ENCODE assay signal across 1 cellular context in the genomic region with DNA sequence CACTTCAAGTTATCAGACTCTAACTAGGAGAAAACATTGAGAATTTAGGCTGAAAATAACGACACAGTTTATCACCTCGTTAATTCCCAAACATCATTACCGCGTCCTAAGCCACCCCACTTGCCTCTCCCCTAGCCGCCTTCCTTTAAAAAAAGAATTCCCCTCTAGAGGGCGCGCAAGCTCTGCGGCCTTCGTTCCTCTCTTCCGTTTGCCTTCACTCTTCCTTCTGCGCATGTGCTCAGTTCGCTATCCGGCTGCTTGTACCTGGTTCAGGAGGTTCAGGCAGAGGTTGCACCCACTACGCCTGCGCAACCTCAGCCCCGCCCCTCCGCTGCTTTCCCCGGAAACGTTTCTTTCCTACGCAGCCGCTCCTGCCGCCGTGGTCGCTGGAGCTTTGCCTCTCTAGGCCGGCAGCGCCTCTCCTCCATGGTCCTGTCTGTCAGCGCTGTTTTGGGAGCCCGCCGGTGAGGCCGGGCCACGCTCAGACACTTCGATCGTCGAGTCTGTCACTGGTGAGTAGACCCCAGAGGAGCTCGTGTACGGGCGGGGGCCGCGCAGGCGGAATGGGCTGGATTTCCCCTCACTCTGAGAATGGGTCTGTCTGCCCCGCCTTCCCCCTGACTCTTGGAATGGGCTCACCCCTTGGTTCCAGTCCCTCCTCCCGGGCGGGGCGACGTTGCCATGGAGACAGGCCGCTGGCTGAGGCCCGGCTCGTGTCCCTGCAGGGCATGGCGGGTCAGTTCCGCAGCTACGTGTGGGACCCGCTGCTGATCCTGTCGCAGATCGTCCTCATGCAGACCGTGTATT.
TF ChIP-seq lines count a peak whose summit lies in the region.

A gene (plus strand): TSS at position 353 of the 807 bp plus-strand sequence. CDS start 376 bp downstream, at position 729.

TF ChIP-seq in HepG2, 621 proteins besides CTCF, POLR2A, EP300 and RAD21 (continues in another document):
- TF ChIP-seq, protein P1, sequence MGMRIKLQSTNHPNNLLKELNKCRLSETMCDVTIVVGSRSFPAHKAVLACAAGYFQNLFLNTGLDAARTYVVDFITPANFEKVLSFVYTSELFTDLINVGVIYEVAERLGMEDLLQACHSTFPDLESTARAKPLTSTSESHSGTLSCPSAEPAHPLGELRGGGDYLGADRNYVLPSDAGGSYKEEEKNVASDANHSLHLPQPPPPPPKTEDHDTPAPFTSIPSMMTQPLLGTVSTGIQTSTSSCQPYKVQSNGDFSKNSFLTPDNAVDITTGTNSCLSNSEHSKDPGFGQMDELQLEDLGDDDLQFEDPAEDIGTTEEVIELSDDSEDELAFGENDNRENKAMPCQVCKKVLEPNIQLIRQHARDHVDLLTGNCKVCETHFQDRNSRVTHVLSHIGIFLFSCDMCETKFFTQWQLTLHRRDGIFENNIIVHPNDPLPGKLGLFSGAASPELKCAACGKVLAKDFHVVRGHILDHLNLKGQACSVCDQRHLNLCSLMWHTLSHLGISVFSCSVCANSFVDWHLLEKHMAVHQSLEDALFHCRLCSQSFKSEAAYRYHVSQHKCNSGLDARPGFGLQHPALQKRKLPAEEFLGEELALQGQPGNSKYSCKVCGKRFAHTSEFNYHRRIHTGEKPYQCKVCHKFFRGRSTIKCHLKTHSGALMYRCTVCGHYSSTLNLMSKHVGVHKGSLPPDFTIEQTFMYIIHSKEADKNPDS (CRISPR knock-in tag; IDR thresholded peaks at IDR 0.05) = peak; percentile 2; the same call in 1 of the 2 replicates
- TF ChIP-seq ZBTB8A (CRISPR knock-in tag; IDR thresholded peaks at IDR 0.05; ENCODE audit: borderline replicate concordance, low read depth) (peak; percentile 52; the same call in 1 of the 2 replicates), SOX6 (IDR thresholded peaks at IDR 0.05) (no peak), SOX6 (CRISPR knock-in tag; IDR thresholded peaks at IDR 0.05) (peak; percentile 87), PCBP1 (IDR thresholded peaks at IDR 0.05; ENCODE audit: borderline replicate concordance, low read depth, low read length) (peak; percentile 95), GLI4 (CRISPR knock-in tag; IDR thresholded peaks at IDR 0.05; ENCODE audit: borderline replicate concordance) (peak; percentile 64; the same call in 1 of the 2 replicates), ZNF230 (CRISPR knock-in tag; IDR thresholded peaks at IDR 0.05) (peak; percentile 99; the same call in 1 of the 2 replicates), ZNF558 (CRISPR knock-in tag; IDR thresholded peaks at IDR 0.05; ENCODE audit: borderline replicate concordance) (peak; percentile 84; the same call in 1 of the 2 replicates), ZBTB20 (CRISPR knock-in tag; IDR thresholded peaks at IDR 0.05; ENCODE audit: borderline replicate concordance, low read depth) (peak; percentile 95; the same call in 1 of the 2 replicates), ZNF296 (CRISPR knock-in tag; conservative IDR thresholded peaks at IDR 0.05) (no peak), ZNF207 (IDR thresholded peaks at IDR 0.05; ENCODE audit: borderline replicate concordance) (no peak), AHR (CRISPR knock-in tag; IDR thresholded peaks at IDR 0.05) (peak; percentile 99), NFE2 (CRISPR knock-in tag; IDR thresholded peaks at IDR 0.05) (peak; percentile 14), RFX1 (IDR thresholded peaks at IDR 0.05) (peak; percentile 97), ZNF441 (CRISPR knock-in tag; IDR thresholded peaks at IDR 0.05; ENCODE audit: borderline replicate concordance) (peak; percentile 76; the same call in 1 of the 2 replicates), TBX2 (CRISPR knock-in tag; IDR thresholded peaks at IDR 0.05; ENCODE audit: borderline replicate concordance) (peak; percentile 96), ZNF124 (CRISPR knock-in tag; IDR thresholded peaks at IDR 0.05) (peak; percentile 90; the same call in 1 of the 2 replicates), GATAD1 (CRISPR knock-in tag; IDR thresholded peaks at IDR 0.05) (peak; percentile 93), NR2C2 (CRISPR knock-in tag; IDR thresholded peaks at IDR 0.05; ENCODE audit: borderline replicate concordance) (peak; percentile 99), ZNF670 (CRISPR knock-in tag; IDR thresholded peaks at IDR 0.05; ENCODE audit: borderline replicate concordance) (peak; percentile 52; the same call in 1 of the 2 replicates), ZNF317 (CRISPR knock-in tag; IDR thresholded peaks at IDR 0.05) (peak; percentile 91), NFATC3 (CRISPR knock-in tag; IDR thresholded peaks at IDR 0.05) (no peak; the same call in 1 of the 2 replicates), ZNF850 (CRISPR knock-in tag; conservative IDR thresholded peaks at IDR 0.05) (no peak), MIER2 (CRISPR knock-in tag; IDR thresholded peaks at IDR 0.05) (peak; percentile 85), RFX3 (CRISPR knock-in tag; IDR thresholded peaks at IDR 0.05) (peak; percentile 100), PAF1 (CRISPR knock-in tag; IDR thresholded peaks at IDR 0.05) (0 out of 2 replicates have a peak, but pooled peaks have one; percentile 27), ZFP82 (CRISPR knock-in tag; IDR thresholded peaks at IDR 0.05; ENCODE audit: borderline replicate concordance) (no peak), ZNF292 (CRISPR knock-in tag; IDR thresholded peaks at IDR 0.05; ENCODE audit: borderline replicate concordance, low read depth) (peak; percentile 92), REL (CRISPR knock-in tag; conservative IDR thresholded peaks at IDR 0.05) (no peak), ZFP41 (CRISPR knock-in tag; IDR thresholded peaks at IDR 0.05; ENCODE audit: borderline replicate concordance) (peak; percentile 95; the same call in 1 of the 2 replicates), ZNF577 (CRISPR knock-in tag; IDR thresholded peaks at IDR 0.05; ENCODE audit: borderline replicate concordance, low read depth) (no peak), RBAK (CRISPR knock-in tag; IDR thresholded peaks at IDR 0.05) (peak; percentile 69; the same call in 1 of the 2 replicates), SMAD9 (CRISPR knock-in tag; IDR thresholded peaks at IDR 0.05) (no peak; the same call in 1 of the 2 replicates), ZNF737 (CRISPR knock-in tag; IDR thresholded peaks at IDR 0.05; ENCODE audit: borderline replicate concordance) (0 out of 2 replicates have a peak, but pooled peaks have one; percentile 68), CCAR2 (optimal IDR thresholded peaks at IDR 0.05; ENCODE audit: low read depth, low read length) (peak; percentile 29), SMAD3 (CRISPR knock-in tag; IDR thresholded peaks at IDR 0.05) (peak; percentile 91), U2AF2 (IDR thresholded peaks at IDR 0.05; ENCODE audit: low read depth, low read length) (peak; percentile 91; the same call in 1 of the 2 replicates), ZFAT (CRISPR knock-in tag; conservative IDR thresholded peaks at IDR 0.05) (no peak), PHF20 (CRISPR knock-in tag; IDR thresholded peaks at IDR 0.05) (peak; percentile 96), SMYD3 (CRISPR knock-in tag; IDR thresholded peaks at IDR 0.05) (peak; percentile 24; the same call in 1 of the 2 replicates), SALL2 (CRISPR knock-in tag; IDR thresholded peaks at IDR 0.05) (peak; percentile 96; the same call in 1 of the 2 replicates), ZNF782 (CRISPR knock-in tag; IDR thresholded peaks at IDR 0.05; ENCODE audit: borderline replicate concordance) (peak; percentile 97; the same call in 1 of the 2 replicates), CREM (IDR thresholded peaks at IDR 0.05) (peak; percentile 94), CREM (CRISPR knock-in tag; IDR thresholded peaks at IDR 0.05) (no peak; the same call in 1 of the 2 replicates)
- TF ChIP-seq, protein P2, sequence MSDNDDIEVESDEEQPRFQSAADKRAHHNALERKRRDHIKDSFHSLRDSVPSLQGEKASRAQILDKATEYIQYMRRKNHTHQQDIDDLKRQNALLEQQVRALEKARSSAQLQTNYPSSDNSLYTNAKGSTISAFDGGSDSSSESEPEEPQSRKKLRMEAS (IDR thresholded peaks at IDR 0.05) = peak; percentile 96
- TF ChIP-seq, protein P3, sequence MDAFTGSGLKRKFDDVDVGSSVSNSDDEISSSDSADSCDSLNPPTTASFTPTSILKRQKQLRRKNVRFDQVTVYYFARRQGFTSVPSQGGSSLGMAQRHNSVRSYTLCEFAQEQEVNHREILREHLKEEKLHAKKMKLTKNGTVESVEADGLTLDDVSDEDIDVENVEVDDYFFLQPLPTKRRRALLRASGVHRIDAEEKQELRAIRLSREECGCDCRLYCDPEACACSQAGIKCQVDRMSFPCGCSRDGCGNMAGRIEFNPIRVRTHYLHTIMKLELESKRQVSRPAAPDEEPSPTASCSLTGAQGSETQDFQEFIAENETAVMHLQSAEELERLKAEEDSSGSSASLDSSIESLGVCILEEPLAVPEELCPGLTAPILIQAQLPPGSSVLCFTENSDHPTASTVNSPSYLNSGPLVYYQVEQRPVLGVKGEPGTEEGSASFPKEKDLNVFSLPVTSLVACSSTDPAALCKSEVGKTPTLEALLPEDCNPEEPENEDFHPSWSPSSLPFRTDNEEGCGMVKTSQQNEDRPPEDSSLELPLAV (CRISPR knock-in tag; conservative IDR thresholded peaks at IDR 0.05; ENCODE audit: low read depth) = 0 out of 2 replicates have a peak, but pooled peaks have one; percentile 34
- TF ChIP-seq, protein P4, sequence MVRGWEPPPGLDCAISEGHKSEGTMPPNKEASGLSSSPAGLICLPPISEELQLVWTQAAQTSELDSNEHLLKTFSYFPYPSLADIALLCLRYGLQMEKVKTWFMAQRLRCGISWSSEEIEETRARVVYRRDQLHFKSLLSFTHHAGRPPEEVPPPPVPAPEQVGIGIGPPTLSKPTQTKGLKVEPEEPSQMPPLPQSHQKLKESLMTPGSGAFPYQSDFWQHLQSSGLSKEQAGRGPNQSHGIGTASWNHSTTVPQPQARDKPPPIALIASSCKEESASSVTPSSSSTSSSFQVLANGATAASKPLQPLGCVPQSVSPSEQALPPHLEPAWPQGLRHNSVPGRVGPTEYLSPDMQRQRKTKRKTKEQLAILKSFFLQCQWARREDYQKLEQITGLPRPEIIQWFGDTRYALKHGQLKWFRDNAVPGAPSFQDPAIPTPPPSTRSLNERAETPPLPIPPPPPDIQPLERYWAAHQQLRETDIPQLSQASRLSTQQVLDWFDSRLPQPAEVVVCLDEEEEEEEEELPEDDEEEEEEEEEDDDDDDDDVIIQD (CRISPR knock-in tag; IDR thresholded peaks at IDR 0.05; ENCODE audit: low read depth) = peak; percentile 89
- TF ChIP-seq, protein P5, sequence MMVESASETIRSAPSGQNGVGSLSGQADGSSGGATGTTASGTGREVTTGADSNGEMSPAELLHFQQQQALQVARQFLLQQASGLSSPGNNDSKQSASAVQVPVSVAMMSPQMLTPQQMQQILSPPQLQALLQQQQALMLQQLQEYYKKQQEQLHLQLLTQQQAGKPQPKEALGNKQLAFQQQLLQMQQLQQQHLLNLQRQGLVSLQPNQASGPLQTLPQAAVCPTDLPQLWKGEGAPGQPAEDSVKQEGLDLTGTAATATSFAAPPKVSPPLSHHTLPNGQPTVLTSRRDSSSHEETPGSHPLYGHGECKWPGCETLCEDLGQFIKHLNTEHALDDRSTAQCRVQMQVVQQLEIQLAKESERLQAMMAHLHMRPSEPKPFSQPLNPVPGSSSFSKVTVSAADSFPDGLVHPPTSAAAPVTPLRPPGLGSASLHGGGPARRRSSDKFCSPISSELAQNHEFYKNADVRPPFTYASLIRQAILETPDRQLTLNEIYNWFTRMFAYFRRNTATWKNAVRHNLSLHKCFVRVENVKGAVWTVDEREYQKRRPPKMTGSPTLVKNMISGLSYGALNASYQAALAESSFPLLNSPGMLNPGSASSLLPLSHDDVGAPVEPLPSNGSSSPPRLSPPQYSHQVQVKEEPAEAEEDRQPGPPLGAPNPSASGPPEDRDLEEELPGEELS (CRISPR knock-in tag; IDR thresholded peaks at IDR 0.05) = peak; percentile 56
- TF ChIP-seq, protein P6, sequence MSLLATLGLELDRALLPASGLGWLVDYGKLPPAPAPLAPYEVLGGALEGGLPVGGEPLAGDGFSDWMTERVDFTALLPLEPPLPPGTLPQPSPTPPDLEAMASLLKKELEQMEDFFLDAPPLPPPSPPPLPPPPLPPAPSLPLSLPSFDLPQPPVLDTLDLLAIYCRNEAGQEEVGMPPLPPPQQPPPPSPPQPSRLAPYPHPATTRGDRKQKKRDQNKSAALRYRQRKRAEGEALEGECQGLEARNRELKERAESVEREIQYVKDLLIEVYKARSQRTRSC (CRISPR knock-in tag; IDR thresholded peaks at IDR 0.05; ENCODE audit: low read depth) = peak; percentile 96
- TF ChIP-seq, protein P7, sequence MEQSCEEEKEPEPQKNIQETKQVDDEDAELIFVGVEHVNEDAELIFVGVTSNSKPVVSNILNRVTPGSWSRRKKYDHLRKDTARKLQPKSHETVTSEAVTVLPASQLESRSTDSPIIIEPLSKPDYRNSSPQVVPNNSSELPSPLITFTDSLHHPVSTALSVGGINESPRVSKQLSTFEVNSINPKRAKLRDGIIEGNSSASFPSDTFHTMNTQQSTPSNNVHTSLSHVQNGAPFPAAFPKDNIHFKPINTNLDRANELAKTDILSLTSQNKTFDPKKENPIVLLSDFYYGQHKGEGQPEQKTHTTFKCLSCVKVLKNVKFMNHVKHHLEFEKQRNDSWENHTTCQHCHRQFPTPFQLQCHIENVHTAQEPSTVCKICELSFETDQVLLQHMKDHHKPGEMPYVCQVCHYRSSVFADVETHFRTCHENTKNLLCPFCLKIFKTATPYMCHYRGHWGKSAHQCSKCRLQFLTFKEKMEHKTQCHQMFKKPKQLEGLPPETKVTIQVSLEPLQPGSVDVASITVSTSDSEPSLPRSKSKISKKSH (CRISPR knock-in tag; IDR thresholded peaks at IDR 0.05; ENCODE audit: borderline replicate concordance) = peak; percentile 94
- TF ChIP-seq, protein P8, sequence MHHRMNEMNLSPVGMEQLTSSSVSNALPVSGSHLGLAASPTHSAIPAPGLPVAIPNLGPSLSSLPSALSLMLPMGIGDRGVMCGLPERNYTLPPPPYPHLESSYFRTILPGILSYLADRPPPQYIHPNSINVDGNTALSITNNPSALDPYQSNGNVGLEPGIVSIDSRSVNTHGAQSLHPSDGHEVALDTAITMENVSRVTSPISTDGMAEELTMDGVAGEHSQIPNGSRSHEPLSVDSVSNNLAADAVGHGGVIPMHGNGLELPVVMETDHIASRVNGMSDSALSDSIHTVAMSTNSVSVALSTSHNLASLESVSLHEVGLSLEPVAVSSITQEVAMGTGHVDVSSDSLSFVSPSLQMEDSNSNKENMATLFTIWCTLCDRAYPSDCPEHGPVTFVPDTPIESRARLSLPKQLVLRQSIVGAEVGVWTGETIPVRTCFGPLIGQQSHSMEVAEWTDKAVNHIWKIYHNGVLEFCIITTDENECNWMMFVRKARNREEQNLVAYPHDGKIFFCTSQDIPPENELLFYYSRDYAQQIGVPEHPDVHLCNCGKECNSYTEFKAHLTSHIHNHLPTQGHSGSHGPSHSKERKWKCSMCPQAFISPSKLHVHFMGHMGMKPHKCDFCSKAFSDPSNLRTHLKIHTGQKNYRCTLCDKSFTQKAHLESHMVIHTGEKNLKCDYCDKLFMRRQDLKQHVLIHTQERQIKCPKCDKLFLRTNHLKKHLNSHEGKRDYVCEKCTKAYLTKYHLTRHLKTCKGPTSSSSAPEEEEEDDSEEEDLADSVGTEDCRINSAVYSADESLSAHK (CRISPR knock-in tag; IDR thresholded peaks at IDR 0.05; ENCODE audit: borderline replicate concordance) = peak; percentile 7
- TF ChIP-seq, protein P9, sequence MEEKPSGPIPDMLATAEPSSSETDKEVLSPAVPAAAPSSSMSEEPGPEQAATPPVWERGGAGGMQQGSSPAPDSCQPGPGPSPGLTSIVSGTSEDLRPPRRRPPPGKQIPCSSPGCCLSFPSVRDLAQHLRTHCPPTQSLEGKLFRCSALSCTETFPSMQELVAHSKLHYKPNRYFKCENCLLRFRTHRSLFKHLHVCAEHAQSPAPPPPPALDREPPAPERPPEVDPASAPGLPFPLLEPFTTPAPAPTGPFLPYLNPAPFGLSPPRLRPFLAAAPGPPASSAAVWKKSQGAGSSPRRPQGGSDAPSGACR (CRISPR knock-in tag; IDR thresholded peaks at IDR 0.05) = 0 out of 2 replicates have a peak, but pooled peaks have one; percentile 84
